Comparison of ENCODE assay signal across 22 cellular contexts in genomic region chr2:202723746-202724145, GRCh38.
"Had no signal": no experiment of that assay in that cellular context is flagged by ENCODE, and none has a peak within 500 bp of the region (broad histone marks: within the 10 kb centered on the region; RNA-seq: fewer than 3 reads in every experiment).

No MANE protein-coding gene starts in this region.

- ATAC-seq: esophagus mucosa; foreskin keratinocyte; gastroesophageal sphincter; heart left ventricle; left ventricle myocardium superior; lower lobe of right lung; naive thymus-derived CD8-positive, alpha-beta T cell; psoas muscle; right cardiac atrium; stimulated activated memory B cell treated with anti-CD40 and anti-IgM and Interleukin-4, amounts not matched to agents 10 μg/mL and 1 μg/mL and 100 μg/mL, for 72 hours; stimulated activated naive CD8-positive, alpha-beta T cell treated with anti-CD3 and anti-CD28 coated beads, Interleukin-15, Interleukin-2, amounts not matched to agents 100 U/mL and 50 U/mL, for 24 hours had no signal

- DNase-seq: colonic mucosa; effector CD8-positive, alpha-beta T cell; endodermal cell; foreskin keratinocyte; heart left ventricle; left ventricle myocardium superior; lower lobe of right lung; naive thymus-derived CD8-positive, alpha-beta T cell; nephron progenitor cell; occipital lobe; ovary; psoas muscle; right cardiac atrium; spleen; stimulated activated CD4-positive, alpha-beta T cell treated with anti-CD3 and anti-CD28 coated beads, Interleukin-4, amount 100 ng/mL, for 4 hours; stimulated activated naive CD8-positive, alpha-beta T cell treated with anti-CD3 and anti-CD28 coated beads, Interleukin-15, Interleukin-2, amounts not matched to agents 100 U/mL and 50 U/mL, for 24 hours; substantia nigra; testis; tibial artery had no signal
